In genomic region chr12:8818526-8818925, GRCh38 we compare ENCODE assay signal across 25 cellular contexts. TPM values are rescaled to one million over a fixed set of nuclear protein-coding genes. Genes with fewer than 3 reads are reported as not detected.
"Had no signal": no experiment of that assay in that cellular context is flagged by ENCODE, and none has a peak within 500 bp of the region (broad histone marks: within the 10 kb centered on the region; RNA-seq: fewer than 3 reads in every experiment).

No MANE protein-coding gene starts in this region.

- H3K4me1 Mint-ChIP-seq: natural killer cell; neural crest cell; stimulated activated naive CD8-positive, alpha-beta T cell treated with anti-CD3 and anti-CD28 coated beads, Interleukin-15, amount 100 ng/mL, for 72 hours had no signal

- H3K27me3 Mint-ChIP-seq: stimulated activated naive B cell treated with anti-CD40 and anti-IgM and Interleukin-4, amounts not matched to agents 10 μg/mL and 1 μg/mL and 100 μg/mL, for 72 hours; stimulated activated naive CD8-positive, alpha-beta T cell treated with anti-CD3 and anti-CD28 coated beads, Interleukin-15, amount 100 ng/mL, for 72 hours had no signal

- H3K4me3 Mint-ChIP-seq: natural killer cell; neural crest cell; stimulated activated naive B cell treated with anti-CD40 and anti-IgM and Interleukin-4, amounts not matched to agents 10 μg/mL and 1 μg/mL and 100 μg/mL, for 72 hours; stimulated activated naive CD8-positive, alpha-beta T cell treated with anti-CD3 and anti-CD28 coated beads, Interleukin-15, amount 100 ng/mL, for 72 hours had no signal

- H3K27ac ChIP-seq: colonic mucosa, gastrocnemius medialis, heart right ventricle, ovary, right atrium auricular region, sigmoid colon, thoracic aorta, transverse colon had no signal

- H3K36me3 ChIP-seq: colonic mucosa, gastrocnemius medialis, heart right ventricle, ovary, right atrium auricular region, sigmoid colon, thoracic aorta, transverse colon had no signal

- H3K27me3 ChIP-seq: colonic mucosa, gastrocnemius medialis, heart right ventricle, ovary, right atrium auricular region, sigmoid colon, transverse colon had no signal

- H3K9me3 ChIP-seq: colonic mucosa, gastrocnemius medialis, heart right ventricle, mucosa of descending colon, ovary, right atrium auricular region, sigmoid colon, thoracic aorta, transverse colon had no signal

- H3K9me3 Mint-ChIP-seq: natural killer cell; neural crest cell; stimulated activated naive B cell treated with anti-CD40 and anti-IgM and Interleukin-4, amounts not matched to agents 10 μg/mL and 1 μg/mL and 100 μg/mL, for 72 hours; stimulated activated naive CD8-positive, alpha-beta T cell treated with anti-CD3 and anti-CD28 coated beads, Interleukin-15, amount 100 ng/mL, for 72 hours had no signal

- H3K27ac Mint-ChIP-seq: natural killer cell; stimulated activated naive B cell treated with anti-CD40 and anti-IgM and Interleukin-4, amounts not matched to agents 10 μg/mL and 1 μg/mL and 100 μg/mL, for 72 hours had no signal

- DNase-seq: colonic mucosa; dermis blood vessel endothelial cell; effector CD4-positive, alpha-beta T cell; gastrocnemius medialis; heart right ventricle; left colon; left ventricle myocardium superior; mucosa of descending colon; natural killer cell; ovary; sigmoid colon; stimulated activated CD4-positive, alpha-beta T cell treated with anti-CD3 and anti-CD28 coated beads, Interleukin-2, amount 100 ng/mL, for 24 hours; stimulated activated CD4-positive, alpha-beta T cell treated with anti-CD3 and anti-CD28 coated beads, Interleukin-4, amount 100 ng/mL, for 4 hours; stimulated activated naive B cell treated with anti-CD40 and anti-IgM and Interleukin-4, amounts not matched to agents 10 μg/mL and 1 μg/mL and 100 μg/mL, for 72 hours; stimulated activated naive CD8-positive, alpha-beta T cell treated with anti-CD3 and anti-CD28 coated beads, Interleukin-15, amount 100 ng/mL, for 72 hours; transverse colon had no signal

- H3K4me3 ChIP-seq: colonic mucosa, gastrocnemius medialis, heart right ventricle, lung, mucosa of descending colon, ovary, right atrium auricular region, sigmoid colon, skin epidermis, thoracic aorta, transverse colon had no signal

- H3K36me3 Mint-ChIP-seq: natural killer cell; stimulated activated naive B cell treated with anti-CD40 and anti-IgM and Interleukin-4, amounts not matched to agents 10 μg/mL and 1 μg/mL and 100 μg/mL, for 72 hours had no signal

- ATAC-seq: gastrocnemius medialis; heart right ventricle; left colon; left ventricle myocardium superior; mucosa of descending colon; natural killer cell; stimulated activated naive B cell treated with anti-CD40 and anti-IgM and Interleukin-4, amounts not matched to agents 10 μg/mL and 1 μg/mL and 100 μg/mL, for 72 hours; stimulated activated naive CD8-positive, alpha-beta T cell treated with anti-CD3 and anti-CD28 coated beads, Interleukin-15, amount 100 ng/mL, for 72 hours had no signal

- H3K4me1 ChIP-seq: colonic mucosa, gastrocnemius medialis, heart right ventricle, right atrium auricular region, transverse colon had no signal

RNA-seq across cellular contexts. Expression of gene A2ML1, which starts 3.9 kb away (rescaled TPM):
- total RNA-seq: colonic mucosa, dermis blood vessel endothelial cell, fibroblast of villous mesenchyme, gastrocnemius medialis, left colon, left ventricle myocardium superior, mesenteric fat pad, natural killer cell, neural crest cell, posterior vena cava, sigmoid colon, subcutaneous adipose tissue, transverse colon had no signal
